ENCODE assay signal across 1 cellular context in genomic region chr5:43601454-43602260, GRCh38.
A peak's percentile ranks its signal among the peaks of the same experiment; 100 is the strongest.
TF ChIP-seq lines count a peak whose summit lies in the region.

No MANE protein-coding gene starts in this region.

TF ChIP-seq in HEK293, 187 proteins besides CTCF, POLR2A, EP300 and RAD21 (continued from another document):
- TF ChIP-seq ZNF335 (tag by site-specific recombination; conservative IDR thresholded peaks at IDR 0.05), result peak; percentile 75
- TF ChIP-seq SP2 (tag by site-specific recombination; IDR thresholded peaks at IDR 0.05), result no peak
- no peak for TF ChIP-seq ZNF549 (tag by site-specific recombination; IDR thresholded peaks at IDR 0.05)
- no peak for TF ChIP-seq ZNF146 (tag by site-specific recombination; IDR thresholded peaks at IDR 0.05)
